In genomic region chr7:131800008-131800407, GRCh38 we compare ENCODE assay signal across 33 cellular contexts.
"Had no signal": no experiment of that assay in that cellular context is flagged by ENCODE, and none has a peak within 500 bp of the region (broad histone marks: within the 10 kb centered on the region; RNA-seq: fewer than 3 reads in every experiment).

No MANE protein-coding gene starts in this region.

- H3K36me3 Mint-ChIP-seq: activated CD4-positive, alpha-beta memory T cell treated with anti-CD3 and anti-CD28 coated beads for 36 hours; activated CD8-positive, alpha-beta memory T cell treated with anti-CD3 and anti-CD28 coated beads, Interleukin-2, amount 10 ng/mL, durations not matched to agents 7 days and 5 days; activated naive CD4-positive, alpha-beta T cell treated with anti-CD3 and anti-CD28 coated beads, Interleukin-2, amount 50 U/mL, for 24 hours; activated naive CD8-positive, alpha-beta T cell treated with anti-CD3 and anti-CD28 coated beads for 36 hours had no signal

- DNase-seq: activated CD4-positive, alpha-beta memory T cell treated with anti-CD3 and anti-CD28 coated beads for 36 hours; activated CD4-positive, alpha-beta T cell treated with anti-CD3 and anti-CD28 coated beads for 36 hours; activated CD4-positive, alpha-beta T cell treated with anti-CD3 and anti-CD28 coated beads, Interleukin-2, amount 10 ng/mL, durations not matched to agents 24 days and 14 days; activated CD4-positive, CD25-positive, alpha-beta regulatory T cell; activated CD4-positive, CD25-positive, alpha-beta regulatory T cell treated with anti-CD3 and anti-CD28 coated beads, Interleukin-2, amount 50 U/mL, for 72 hours; activated CD8-positive, alpha-beta memory T cell treated with anti-CD3 and anti-CD28 coated beads, Interleukin-2, amount 10 ng/mL, durations not matched to agents 7 days and 5 days; activated CD8-positive, alpha-beta memory T cell treated with anti-CD3 and anti-CD28 coated beads, Interleukin-2, amount 50 U/mL, for 4 hours; activated CD8-positive, alpha-beta T cell treated with anti-CD3 and anti-CD28 coated beads, Interleukin-2, amount 10 ng/mL, durations not matched to agents 7 days and 5 days; activated effector memory CD4-positive, alpha-beta T cell treated with anti-CD3 and anti-CD28 coated beads, Interleukin-2, amount 50 U/mL, for 16 hours; activated naive CD4-positive, alpha-beta T cell treated with anti-CD3 and anti-CD28 coated beads for 36 hours; activated naive CD8-positive, alpha-beta T cell treated with anti-CD3 and anti-CD28 coated beads for 36 hours; activated naive CD8-positive, alpha-beta T cell treated with anti-CD3 and anti-CD28 coated beads, Interleukin-2, amount 50 U/mL, for 24 hours; activated T-cell treated with anti-CD3 and anti-CD28 coated beads, Interleukin-2, amount 50 U/mL, for 1 hour; activated T-cell treated with anti-CD3 and anti-CD28 coated beads, Interleukin-2, amount 50 U/mL, for 48 hours; adrenal gland; amygdala; aorta; body of pancreas; central memory CD4-positive, alpha-beta T cell; cerebellar nuclear complex; colonic mucosa; effector CD8-positive, alpha-beta T cell; foreskin keratinocyte; gastrocnemius medialis; glutamatergic neuron; T-helper 1 cell; T-helper 17 cell; T1000 had no signal

- H3K4me1 Mint-ChIP-seq: activated CD4-positive, alpha-beta T cell treated with anti-CD3 and anti-CD28 coated beads for 36 hours; activated CD4-positive, alpha-beta T cell treated with anti-CD3 and anti-CD28 coated beads, Interleukin-2, amount 10 ng/mL, durations not matched to agents 24 days and 14 days; activated CD8-positive, alpha-beta memory T cell treated with anti-CD3 and anti-CD28 coated beads, Interleukin-2, amount 10 ng/mL, durations not matched to agents 7 days and 5 days; activated naive CD4-positive, alpha-beta T cell treated with anti-CD3 and anti-CD28 coated beads, Interleukin-2, amount 50 U/mL, for 24 hours; activated naive CD8-positive, alpha-beta T cell treated with anti-CD3 and anti-CD28 coated beads for 36 hours; activated naive CD8-positive, alpha-beta T cell treated with anti-CD3 and anti-CD28 coated beads, Interleukin-2, amount 50 U/mL, for 24 hours; T-helper 17 cell had no signal

- H3K9me3 Mint-ChIP-seq: activated CD4-positive, alpha-beta memory T cell treated with anti-CD3 and anti-CD28 coated beads for 36 hours; activated CD4-positive, alpha-beta T cell treated with anti-CD3 and anti-CD28 coated beads, Interleukin-2, amount 10 ng/mL, durations not matched to agents 24 days and 14 days; activated naive CD4-positive, alpha-beta T cell treated with anti-CD3 and anti-CD28 coated beads for 36 hours; activated naive CD4-positive, alpha-beta T cell treated with anti-CD3 and anti-CD28 coated beads, Interleukin-2, amount 50 U/mL, for 24 hours; activated naive CD8-positive, alpha-beta T cell treated with anti-CD3 and anti-CD28 coated beads for 36 hours; activated naive CD8-positive, alpha-beta T cell treated with anti-CD3 and anti-CD28 coated beads, Interleukin-2, amount 50 U/mL, for 24 hours; activated T-helper 1 cell treated with anti-CD3 and anti-CD28 coated beads, Interleukin-12 subunit alpha, Interleukin-12 subunit beta, Interleukin-2, Interleukin-4 antibody, amounts not matched to agents 30 ng/mL and 10 ng/mL and 1 ng/mL, durations not matched to agents 14 hours and 24 hours and 36 hours; activated T-helper 2 cell treated with anti-CD3 and anti-CD28 coated beads, Interferon-gamma antibody, Interleukin-2, Interleukin-4, amounts not matched to agents 10 μg/mL and 5 μg/mL and 100 μg/mL, durations not matched to agents 14 hours and 24 hours and 36 hours; T-helper 2 cell treated with Interferon-gamma antibody and Interleukin-4, amounts not matched to agents 5 μg/mL and 100 μg/mL, for 36 hours had no signal

- H3K4me3 Mint-ChIP-seq: activated CD4-positive, alpha-beta memory T cell treated with anti-CD3 and anti-CD28 coated beads for 36 hours; activated CD4-positive, alpha-beta T cell treated with anti-CD3 and anti-CD28 coated beads for 36 hours; activated CD4-positive, alpha-beta T cell treated with anti-CD3 and anti-CD28 coated beads, Interleukin-2, amount 10 ng/mL, durations not matched to agents 24 days and 14 days; activated CD8-positive, alpha-beta memory T cell treated with anti-CD3 and anti-CD28 coated beads, Interleukin-2, amount 10 ng/mL, durations not matched to agents 7 days and 5 days; activated CD8-positive, alpha-beta T cell treated with anti-CD3 and anti-CD28 coated beads, Interleukin-2, amount 10 ng/mL, durations not matched to agents 7 days and 5 days; activated naive CD4-positive, alpha-beta T cell treated with anti-CD3 and anti-CD28 coated beads for 36 hours; activated naive CD4-positive, alpha-beta T cell treated with anti-CD3 and anti-CD28 coated beads, Interleukin-2, amount 50 U/mL, for 24 hours; activated naive CD8-positive, alpha-beta T cell treated with anti-CD3 and anti-CD28 coated beads for 36 hours; activated naive CD8-positive, alpha-beta T cell treated with anti-CD3 and anti-CD28 coated beads, Interleukin-2, amount 50 U/mL, for 24 hours; activated T-helper 1 cell treated with anti-CD3 and anti-CD28 coated beads, Interleukin-12 subunit alpha, Interleukin-12 subunit beta, Interleukin-2, Interleukin-4 antibody, amounts not matched to agents 30 ng/mL and 10 ng/mL and 1 ng/mL, durations not matched to agents 14 hours and 24 hours and 36 hours; T-helper 17 cell; T-helper 2 cell treated with Interferon-gamma antibody and Interleukin-4, amounts not matched to agents 5 μg/mL and 100 μg/mL, for 36 hours had no signal

- H3K4me3 ChIP-seq: adrenal gland, body of pancreas, colonic mucosa, gastrocnemius medialis had no signal

- H3K27me3 Mint-ChIP-seq: activated CD4-positive, alpha-beta T cell treated with anti-CD3 and anti-CD28 coated beads, Interleukin-2, amount 10 ng/mL, durations not matched to agents 24 days and 14 days; activated CD8-positive, alpha-beta memory T cell treated with anti-CD3 and anti-CD28 coated beads, Interleukin-2, amount 10 ng/mL, durations not matched to agents 7 days and 5 days had no signal

- H3K27ac Mint-ChIP-seq: activated CD4-positive, alpha-beta memory T cell treated with anti-CD3 and anti-CD28 coated beads for 36 hours; activated CD4-positive, alpha-beta T cell treated with anti-CD3 and anti-CD28 coated beads for 36 hours; activated CD4-positive, alpha-beta T cell treated with anti-CD3 and anti-CD28 coated beads, Interleukin-2, amount 10 ng/mL, durations not matched to agents 24 days and 14 days; activated CD8-positive, alpha-beta memory T cell treated with anti-CD3 and anti-CD28 coated beads, Interleukin-2, amount 10 ng/mL, durations not matched to agents 7 days and 5 days; activated CD8-positive, alpha-beta T cell treated with anti-CD3 and anti-CD28 coated beads, Interleukin-2, amount 10 ng/mL, durations not matched to agents 7 days and 5 days; activated naive CD4-positive, alpha-beta T cell treated with anti-CD3 and anti-CD28 coated beads for 36 hours; activated naive CD4-positive, alpha-beta T cell treated with anti-CD3 and anti-CD28 coated beads, Interleukin-2, amount 50 U/mL, for 24 hours; activated naive CD8-positive, alpha-beta T cell treated with anti-CD3 and anti-CD28 coated beads for 36 hours; activated naive CD8-positive, alpha-beta T cell treated with anti-CD3 and anti-CD28 coated beads, Interleukin-2, amount 50 U/mL, for 24 hours; activated T-helper 1 cell treated with anti-CD3 and anti-CD28 coated beads, Interleukin-12 subunit alpha, Interleukin-12 subunit beta, Interleukin-2, Interleukin-4 antibody, amounts not matched to agents 30 ng/mL and 10 ng/mL and 1 ng/mL, durations not matched to agents 14 hours and 24 hours and 36 hours; activated T-helper 2 cell treated with anti-CD3 and anti-CD28 coated beads, Interferon-gamma antibody, Interleukin-2, Interleukin-4, amounts not matched to agents 10 μg/mL and 5 μg/mL and 100 μg/mL, durations not matched to agents 14 hours and 24 hours and 36 hours; T-helper 17 cell; T-helper 2 cell treated with Interferon-gamma antibody and Interleukin-4, amounts not matched to agents 5 μg/mL and 100 μg/mL, for 36 hours had no signal

- ATAC-seq: activated CD4-positive, alpha-beta T cell treated with anti-CD3 and anti-CD28 coated beads for 36 hours; activated CD8-positive, alpha-beta memory T cell treated with anti-CD3 and anti-CD28 coated beads, Interleukin-2, amount 10 ng/mL, durations not matched to agents 7 days and 5 days; activated CD8-positive, alpha-beta T cell treated with anti-CD3 and anti-CD28 coated beads, Interleukin-2, amount 10 ng/mL, durations not matched to agents 7 days and 5 days; body of pancreas; esophagus mucosa; foreskin keratinocyte; gastrocnemius medialis; T-helper 17 cell had no signal
